In the genomic region with DNA sequence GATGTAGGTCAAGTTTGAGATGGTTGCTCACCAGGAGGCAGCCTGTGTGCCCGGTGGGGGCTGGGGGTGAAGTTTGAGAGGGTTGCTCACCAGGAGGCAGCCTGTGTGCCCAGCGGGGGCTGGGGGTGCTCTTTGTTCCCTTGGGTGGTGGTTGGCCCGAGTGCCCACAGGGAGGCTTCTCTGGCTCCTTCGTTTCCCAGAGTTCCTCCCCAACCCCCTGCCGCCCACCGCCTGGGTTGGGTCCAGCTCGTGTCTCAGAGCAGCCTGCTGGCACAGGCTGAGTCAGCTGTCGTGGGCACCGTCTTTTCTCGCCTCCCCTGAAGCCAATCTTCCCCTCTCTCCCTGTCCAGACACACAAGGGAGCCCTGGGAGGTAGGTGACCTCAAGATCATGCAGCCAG, we compare ENCODE assay signal across 2 cellular contexts.
TF ChIP-seq lines count a peak whose summit lies in the region.

No MANE protein-coding gene starts in this region.

TF ChIP-seq in K562, 482 proteins besides CTCF, POLR2A, EP300 and RAD21:
- TF ChIP-seq TEAD2 (tag; IDR thresholded peaks at IDR 0.05) (no peak), ZNF184 (CRISPR knock-in tag; IDR thresholded peaks at IDR 0.05) (no peak), PCBP1 (IDR thresholded peaks at IDR 0.05; ENCODE audit: low read depth, low read length, poor library complexity, severe bottlenecking) (no peak), RBFOX2 (IDR thresholded peaks at IDR 0.05; ENCODE audit: low read depth, low read length) (peak; percentile 47; the same call in 1 of the 2 replicates), ETV1 (tag; conservative IDR thresholded peaks at IDR 0.05; ENCODE audit: low read depth) (no peak), XRCC4 (IDR thresholded peaks at IDR 0.05; ENCODE audit: extremely low read depth, insufficient read depth, insufficient read length) (no peak)

TF ChIP-seq in neural cell, 6 proteins besides CTCF, POLR2A, EP300 and RAD21:
- TF ChIP-seq, protein P1, sequence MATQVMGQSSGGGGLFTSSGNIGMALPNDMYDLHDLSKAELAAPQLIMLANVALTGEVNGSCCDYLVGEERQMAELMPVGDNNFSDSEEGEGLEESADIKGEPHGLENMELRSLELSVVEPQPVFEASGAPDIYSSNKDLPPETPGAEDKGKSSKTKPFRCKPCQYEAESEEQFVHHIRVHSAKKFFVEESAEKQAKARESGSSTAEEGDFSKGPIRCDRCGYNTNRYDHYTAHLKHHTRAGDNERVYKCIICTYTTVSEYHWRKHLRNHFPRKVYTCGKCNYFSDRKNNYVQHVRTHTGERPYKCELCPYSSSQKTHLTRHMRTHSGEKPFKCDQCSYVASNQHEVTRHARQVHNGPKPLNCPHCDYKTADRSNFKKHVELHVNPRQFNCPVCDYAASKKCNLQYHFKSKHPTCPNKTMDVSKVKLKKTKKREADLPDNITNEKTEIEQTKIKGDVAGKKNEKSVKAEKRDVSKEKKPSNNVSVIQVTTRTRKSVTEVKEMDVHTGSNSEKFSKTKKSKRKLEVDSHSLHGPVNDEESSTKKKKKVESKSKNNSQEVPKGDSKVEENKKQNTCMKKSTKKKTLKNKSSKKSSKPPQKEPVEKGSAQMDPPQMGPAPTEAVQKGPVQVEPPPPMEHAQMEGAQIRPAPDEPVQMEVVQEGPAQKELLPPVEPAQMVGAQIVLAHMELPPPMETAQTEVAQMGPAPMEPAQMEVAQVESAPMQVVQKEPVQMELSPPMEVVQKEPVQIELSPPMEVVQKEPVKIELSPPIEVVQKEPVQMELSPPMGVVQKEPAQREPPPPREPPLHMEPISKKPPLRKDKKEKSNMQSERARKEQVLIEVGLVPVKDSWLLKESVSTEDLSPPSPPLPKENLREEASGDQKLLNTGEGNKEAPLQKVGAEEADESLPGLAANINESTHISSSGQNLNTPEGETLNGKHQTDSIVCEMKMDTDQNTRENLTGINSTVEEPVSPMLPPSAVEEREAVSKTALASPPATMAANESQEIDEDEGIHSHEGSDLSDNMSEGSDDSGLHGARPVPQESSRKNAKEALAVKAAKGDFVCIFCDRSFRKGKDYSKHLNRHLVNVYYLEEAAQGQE (IDR thresholded peaks at IDR 0.05; ENCODE audit: borderline replicate concordance): no peak
- TF ChIP-seq EZH2 (IDR thresholded peaks at IDR 0.05; ENCODE audit: borderline replicate concordance, insufficient read depth, low read length, poor library complexity, severe bottlenecking): no peak
- TF ChIP-seq TAF1 (IDR thresholded peaks at IDR 0.05; ENCODE audit: low read depth): no peak
- no peak for TF ChIP-seq SMC3 (conservative IDR thresholded peaks at IDR 0.05; ENCODE audit: poor library complexity)
- no peak for TF ChIP-seq MXI1 (conservative IDR thresholded peaks at IDR 0.05; ENCODE audit: poor library complexity, severe bottlenecking)
- TF ChIP-seq POLR2AphosphoS5 (IDR thresholded peaks at IDR 0.05): no peak
TF ChIP-seq in neural cell: peak in this region for 0.
